ENCODE assay signal across 20 cellular contexts in the genomic region with DNA sequence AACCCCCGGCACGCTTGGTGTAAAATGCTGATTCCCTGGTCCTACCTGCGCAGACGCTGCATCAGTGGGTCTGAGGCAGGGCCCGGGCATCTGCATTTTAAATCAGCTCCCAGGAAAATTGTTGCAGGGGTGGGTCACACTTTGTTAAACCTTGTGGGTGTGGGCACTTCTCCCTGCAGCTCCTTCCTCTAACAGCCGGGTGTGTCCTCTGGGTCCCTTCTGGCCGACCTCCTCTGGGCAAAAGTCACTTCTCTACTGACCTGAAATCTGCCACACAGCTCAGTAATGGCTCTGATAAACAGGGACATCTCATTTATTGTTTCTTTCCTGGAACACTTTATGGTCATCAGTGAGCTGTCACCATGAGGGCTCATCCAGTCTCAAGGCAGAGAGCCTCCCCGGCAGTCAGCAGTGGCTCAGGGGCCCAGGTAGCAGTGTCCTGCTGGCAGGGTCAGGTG. TPM values are rescaled to one million over a fixed set of nuclear protein-coding genes. Genes with fewer than 3 reads are reported as not detected.
DNase-seq lines count a peak whose midpoint lies in the region; ATAC-seq, FAIRE-seq and TF ChIP-seq lines count a peak whose summit lies in the region.
"Had no signal": no experiment of that assay in that cellular context is flagged by ENCODE, and none has a peak within 500 bp of the region (broad histone marks: within the 10 kb centered on the region; RNA-seq: fewer than 3 reads in every experiment).

No MANE protein-coding gene starts in this region.

- 63% methylated on average over 8 of the region's 8 CpGs for WGBS in mesenchymal stem cell
- WGBS in smooth muscle cell (ENCODE audit: low lambda C conversion rate): 62% methylated on average over 8 of the region's 8 CpGs

- H2AK5ac ChIP-seq in mesenchymal stem cell (ENCODE audit: low read length, severe bottlenecking): no peak overlapping the region

- H3K4me3 ChIP-seq in GM23338 (no peak overlapping the region), mesenchymal stem cell (ENCODE audit: insufficient read depth in 1 of 2, low read depth in 1 of 2, low read length in 2 of 2) (no peak overlapping the region), smooth muscle cell (no peak overlapping the region)
- H3K4me3 ChIP-seq: A549, SK-N-MC had no signal

- peaks cover 10% of the 10 kb centered on the region for H3K4me1 Mint-ChIP-seq in GM23338

- no peaks in the 10 kb centered on the region; the same call in 2 of the 3 replicates for H3K36me3 Mint-ChIP-seq in GM23338 (ENCODE audit: low read depth)
- H3K36me3 Mint-ChIP-seq: CD4-positive, alpha-beta memory T cell had no signal

- peak overlapping the region; percentile 3 for H3K9ac ChIP-seq in mesenchymal stem cell (ENCODE audit: low read length)
- H3K9ac ChIP-seq in smooth muscle cell (ENCODE audit: low read depth): no peak overlapping the region

- H3K4me2 ChIP-seq in GM23338: no peak overlapping the region
- H3K4me2 ChIP-seq in mesenchymal stem cell (ENCODE audit: low read length, poor library complexity, severe bottlenecking): no peak overlapping the region
- peak overlapping the region; percentile 1 for H3K4me2 ChIP-seq in smooth muscle cell
- H3K4me2 ChIP-seq: A549 had no signal

- no peaks in the 10 kb centered on the region for H3K9me3 Mint-ChIP-seq in GM23338
- H3K9me3 Mint-ChIP-seq: HFFc6 had no signal

- H3K23ac ChIP-seq in mesenchymal stem cell (ENCODE audit: low read length in 2 of 2): no peak overlapping the region

- H3K9me3 ChIP-seq in mesenchymal stem cell (ENCODE audit: control insufficient read depth, low read length): no peaks in the 10 kb centered on the region
- H3K9me3 ChIP-seq in smooth muscle cell (replicated peaks; ENCODE audit: low read depth): no peaks in the 10 kb centered on the region
- H3K9me3 ChIP-seq: A549 had no signal

- H3K36me3 ChIP-seq in GM23338 (ENCODE audit: insufficient read depth) (no peaks in the 10 kb centered on the region), mesenchymal stem cell (ENCODE audit: control insufficient read depth in 1 of 2, insufficient read depth in 2 of 2, low read depth in 1 of 2, low read length in 2 of 2) (no peaks in the 10 kb centered on the region), smooth muscle cell (ENCODE audit: low read depth) (no peaks in the 10 kb centered on the region)

- no peak overlapping the region for H4K91ac ChIP-seq in mesenchymal stem cell (ENCODE audit: low read length)

- H2BK5ac ChIP-seq in mesenchymal stem cell (ENCODE audit: low read depth, low read length, poor library complexity, severe bottlenecking): no peak overlapping the region

- peak; percentile 10 for FAIRE-seq in colon (lab: Jason Lieb, UNC)
- FAIRE-seq: A549, D721Med, G401.6, HepG2 had no signal

- no peak overlapping the region for H3K27ac Mint-ChIP-seq in GM23338
- H3K27ac Mint-ChIP-seq: HFFc6 had no signal

- no peak overlapping the region for H3K4ac ChIP-seq in mesenchymal stem cell (ENCODE audit: low read depth in 1 of 2, low read length in 2 of 2)

- H3K4me3 Mint-ChIP-seq in GM23338: no peak overlapping the region
- H3K4me3 Mint-ChIP-seq: CD4-positive, alpha-beta memory T cell; HFFc6 had no signal

- H3K27me3 ChIP-seq in GM23338 (ENCODE audit: insufficient read depth): no peaks in the 10 kb centered on the region
- H3K27me3 ChIP-seq in mesenchymal stem cell (ENCODE audit: control insufficient read depth in 1 of 2, insufficient read depth in 1 of 2, low read length in 2 of 2): peaks cover 28 to 45% of the 10 kb centered on the region in 2 experiments
- H3K27me3 ChIP-seq in smooth muscle cell (ENCODE audit: low read depth): no peaks in the 10 kb centered on the region

- DNase-seq in GM23338 (ENCODE audit: low spot score) (no peak), mesenchymal stem cell (no peak), smooth muscle cell (lab: John Stamatoyannopoulos, UW; ENCODE audit: unreplicated experiment) (no peak)
- no peak for DNase-seq in activated naive CD4-positive, alpha-beta T cell (lab: John Stamatoyannopoulos, UW)
- DNase-seq: AML-193; CD4-positive, alpha-beta memory T cell; DMS79 treated with DMSO at 0.1 percent for 48 hours; HFFc6; Karpas-422; NCI-H2029; NCI-H526 had no signal

- H2BK12ac ChIP-seq in mesenchymal stem cell (ENCODE audit: low read length in 2 of 2): no peak overlapping the region

- peaks cover 3% of the 10 kb centered on the region for H3K27me3 Mint-ChIP-seq in GM23338 (ENCODE audit: insufficient read depth, low read depth, poor library complexity)

- no peaks in the 10 kb centered on the region for H4K20me1 ChIP-seq in GM23338 (replicated peaks; ENCODE audit: insufficient read depth)
- no peaks in the 10 kb centered on the region for H4K20me1 ChIP-seq in smooth muscle cell (ENCODE audit: low read depth)

- no peak overlapping the region for H3K18ac ChIP-seq in mesenchymal stem cell (ENCODE audit: low read depth in 1 of 2, low read length in 2 of 2)

- no peaks in the 10 kb centered on the region for H3F3A ChIP-seq in GM23338 (replicated peaks; ENCODE audit: low read depth)
- H3F3A ChIP-seq in smooth muscle cell (ENCODE audit: low read depth): no peaks in the 10 kb centered on the region

- H2AFZ ChIP-seq in GM23338 (no peak overlapping the region), mesenchymal stem cell (ENCODE audit: low read depth, low read length) (no peak overlapping the region), smooth muscle cell (ENCODE audit: low read depth) (no peak overlapping the region)

- no peak overlapping the region for H3K27ac ChIP-seq in GM23338 (ENCODE audit: low read depth)
- H3K27ac ChIP-seq in mesenchymal stem cell (ENCODE audit: low read length, poor library complexity, severe bottlenecking): no peak overlapping the region
- H3K27ac ChIP-seq in smooth muscle cell (ENCODE audit: low read depth): peak overlapping the region; percentile 71
- H3K27ac ChIP-seq: A549, SK-N-MC had no signal

- H3K4me1 ChIP-seq in GM23338 (ENCODE audit: insufficient read depth) (no peaks in the 10 kb centered on the region), mesenchymal stem cell (ENCODE audit: control insufficient read depth, insufficient read depth, low read depth, low read length) (peaks cover 4% of the 10 kb centered on the region), smooth muscle cell (ENCODE audit: low read depth) (peaks cover 8% of the 10 kb centered on the region)
- H3K4me1 ChIP-seq: A549 had no signal

- peak; percentile 49; the same call in 2 of the 3 replicates for ATAC-seq in GM23338
- ATAC-seq in HG02571 (IDR thresholded peaks at IDR 0.05; ENCODE audit: unreplicated experiment): no peak
- no peak for ATAC-seq in HG03565 (IDR thresholded peaks at IDR 0.05; ENCODE audit: unreplicated experiment)
- ATAC-seq in HG03159 (IDR thresholded peaks at IDR 0.05; ENCODE audit: unreplicated experiment): no peak
- ATAC-seq: A549, HepG2 had no signal

- H3K9me2 ChIP-seq in GM23338 (ENCODE audit: insufficient read depth): no peaks in the 10 kb centered on the region

- H2BK15ac ChIP-seq in mesenchymal stem cell (ENCODE audit: low read depth, poor library complexity, severe bottlenecking): no peak overlapping the region

- H3K79me1 ChIP-seq in mesenchymal stem cell (replicated peaks; ENCODE audit: low read length, poor library complexity, severe bottlenecking): no peaks in the 10 kb centered on the region

- H4K8ac ChIP-seq in mesenchymal stem cell (ENCODE audit: low read length): no peak overlapping the region

- TF ChIP-seq CTCF in GM23338 (conservative IDR thresholded peaks at IDR 0.05; ENCODE audit: low read depth in 2 of 2) (no peak), smooth muscle cell (IDR thresholded peaks at IDR 0.05; ENCODE audit: borderline replicate concordance, insufficient read depth, poor library complexity, severe bottlenecking) (no peak)

- no peak overlapping the region for H3K14ac ChIP-seq in mesenchymal stem cell (ENCODE audit: low read length in 2 of 2)

- no peak overlapping the region for H2BK120ac ChIP-seq in mesenchymal stem cell (ENCODE audit: low read depth, low read length)

- H3K79me2 ChIP-seq in GM23338 (replicated peaks; ENCODE audit: insufficient read depth) (no peaks in the 10 kb centered on the region), smooth muscle cell (ENCODE audit: low read depth) (no peaks in the 10 kb centered on the region)

TF ChIP-seq in GM23338, 12 proteins besides CTCF, POLR2A, EP300 and RAD21 (continues in another document):
- TF ChIP-seq POLR2AphosphoS5 (IDR thresholded peaks at IDR 0.05; ENCODE audit: low read depth): no peak
- TF ChIP-seq, protein P1, sequence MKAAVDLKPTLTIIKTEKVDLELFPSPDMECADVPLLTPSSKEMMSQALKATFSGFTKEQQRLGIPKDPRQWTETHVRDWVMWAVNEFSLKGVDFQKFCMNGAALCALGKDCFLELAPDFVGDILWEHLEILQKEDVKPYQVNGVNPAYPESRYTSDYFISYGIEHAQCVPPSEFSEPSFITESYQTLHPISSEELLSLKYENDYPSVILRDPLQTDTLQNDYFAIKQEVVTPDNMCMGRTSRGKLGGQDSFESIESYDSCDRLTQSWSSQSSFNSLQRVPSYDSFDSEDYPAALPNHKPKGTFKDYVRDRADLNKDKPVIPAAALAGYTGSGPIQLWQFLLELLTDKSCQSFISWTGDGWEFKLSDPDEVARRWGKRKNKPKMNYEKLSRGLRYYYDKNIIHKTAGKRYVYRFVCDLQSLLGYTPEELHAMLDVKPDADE (IDR thresholded peaks at IDR 0.05): no peak
- no peak for TF ChIP-seq EZH2phosphoT487 (IDR thresholded peaks at IDR 0.05; ENCODE audit: unreplicated experiment)
- TF ChIP-seq NANOG (IDR thresholded peaks at IDR 0.05; ENCODE audit: borderline replicate concordance): no peak
- TF ChIP-seq JUNB (IDR thresholded peaks at IDR 0.05; ENCODE audit: unreplicated experiment): no peak
- TF ChIP-seq CREB1 (CRISPR knock-in tag; IDR thresholded peaks at IDR 0.05; ENCODE audit: low read depth): no peak

RNA-seq across cellular contexts. Expression of gene TMPRSS2, which starts 52.8 kb away (rescaled TPM):
- 4.9 and 7.1 TPM in 2 replicates for total RNA-seq in GM23338 (2014; rRNA removed; shearing (Covaris generic))
- polyA plus RNA-seq in GM23338 (2016; fragmentation: Nextera tagmentation; extraction: Ambion mirVana): 1.6 and 2.3 TPM in 2 replicates
- 0.08 TPM for polyA plus RNA-seq in mesenchymal stem cell (2013, experiment 1 of 2)
- 0.04 TPM for polyA plus RNA-seq in mesenchymal stem cell (2013, experiment 2 of 2)
- total RNA-seq in smooth muscle cell: 1.3 and 2.0 TPM in 2 replicates
- polyA plus RNA-seq in smooth muscle cell: 0.39 and 1.3 TPM in 2 replicates
- total RNA-seq: CD4-positive, alpha-beta memory T cell; HFFc6 had no signal
- polyA plus RNA-seq: A549; CD4-positive, alpha-beta memory T cell had no signal
